11 cellular contexts compared by ENCODE assay signal in genomic region chr3:160686955-160687535, GRCh38. TPM values are rescaled to one million over a fixed set of nuclear protein-coding genes. Genes with fewer than 3 reads are reported as not detected.
DNase-seq lines count a peak whose midpoint lies in the region; ATAC-seq and TF ChIP-seq lines count a peak whose summit lies in the region.
"Had no signal": no experiment of that assay in that cellular context is flagged by ENCODE, and none has a peak within 500 bp of the region (broad histone marks: within the 10 kb centered on the region; RNA-seq: fewer than 3 reads in every experiment).

No MANE protein-coding gene starts in this region.

- dilution Hi-C loops in IMR-90 (cut with HindIII; ENCODE audit: low sequenced_read_pairs, unreplicated experiment): no loop called here

- H3K56ac ChIP-seq in IMR-90 (ENCODE audit: extremely low read depth, insufficient read depth, low read length): no peak overlapping the region

- H3K18ac ChIP-seq in IMR-90 (ENCODE audit: low read depth, low read length): no peak overlapping the region

- H3K14ac ChIP-seq in IMR-90 (replicated peaks; ENCODE audit: low read depth, low read length): no peak overlapping the region

- no peak overlapping the region for H4K91ac ChIP-seq in IMR-90 (ENCODE audit: insufficient read depth, low read depth, low read length)

- no peak overlapping the region for H2AK5ac ChIP-seq in IMR-90 (ENCODE audit: low read depth, low read length)

- H3K27ac Mint-ChIP-seq in neural progenitor cell: no peak overlapping the region
- H3K27ac Mint-ChIP-seq: CD4-positive, CD25-positive, alpha-beta regulatory T cell had no signal

- CTCF ChIA-PET in IMR-90 (lab: Yijun Ruan, JAX): interaction anchor here (0.5 to 1.7 kb wide), 3 partner anchors 11 to 741 kb away, joined by 4 to 7 read pairs (median 6); no protein-coding TSS in a partner anchor

- no peak overlapping the region for H2BK120ac ChIP-seq in IMR-90 (ENCODE audit: low read depth, low read length)

- no peak overlapping the region for H4K5ac ChIP-seq in IMR-90 (ENCODE audit: low read depth, low read length)

- no peak overlapping the region for H3K4ac ChIP-seq in IMR-90 (ENCODE audit: low read depth, low read length)

- no peaks in the 10 kb centered on the region for H3K4me1 ChIP-seq in IMR-90 (ENCODE audit: control insufficient read depth, insufficient read depth, low read length)
- no peaks in the 10 kb centered on the region for H3K4me1 ChIP-seq in adipocyte (ENCODE audit: control insufficient read depth, insufficient read depth, low read length)
- H3K4me1 ChIP-seq in neural progenitor cell: no peaks in the 10 kb centered on the region

- in situ Hi-C loops in IMR-90 (cut with MboI; ENCODE audit: low sequenced_read_pairs): no loop called here

- no peaks in the 10 kb centered on the region for H3K36me3 Mint-ChIP-seq in neural progenitor cell
- H3K36me3 Mint-ChIP-seq: CD4-positive, CD25-positive, alpha-beta regulatory T cell had no signal

- H3K27me3 Mint-ChIP-seq in neural progenitor cell (ENCODE audit: insufficient read depth, low read depth): no peaks in the 10 kb centered on the region
- H3K27me3 Mint-ChIP-seq: CD4-positive, CD25-positive, alpha-beta regulatory T cell had no signal

- no peak for TF ChIP-seq POLR2A in IMR-90 (IDR thresholded peaks at IDR 0.05; ENCODE audit: low read depth, low read length)

- H3K4me3 ChIP-seq in IMR-90 (ENCODE audit: insufficient read depth, low read depth, low read length) (no peak overlapping the region), adipocyte (ENCODE audit: low read length) (no peak overlapping the region), neural progenitor cell (no peak overlapping the region)

- H4K20me1 ChIP-seq in IMR-90 (ENCODE audit: insufficient read depth, low read length) (no peaks in the 10 kb centered on the region), neural progenitor cell (ENCODE audit: low read depth) (no peaks in the 10 kb centered on the region)

- peaks cover 10% of the 10 kb centered on the region for H3K4me1 Mint-ChIP-seq in neural progenitor cell
- H3K4me1 Mint-ChIP-seq: CD4-positive, CD25-positive, alpha-beta regulatory T cell had no signal

- H3K27ac ChIP-seq in IMR-90 (ENCODE audit: insufficient read depth, low read length) (no peak overlapping the region), neural progenitor cell (no peak overlapping the region)

- H3K27me3 ChIP-seq in IMR-90 (ENCODE audit: control insufficient read depth, insufficient read depth, low read length) (no peaks in the 10 kb centered on the region), adipocyte (replicated peaks; ENCODE audit: control insufficient read depth, insufficient read depth, low read length) (no peaks in the 10 kb centered on the region), neural progenitor cell (no peaks in the 10 kb centered on the region)

- H2AFZ ChIP-seq in IMR-90 (replicated peaks; ENCODE audit: low read length, poor library complexity) (no peak overlapping the region), neural progenitor cell (replicated peaks) (no peak overlapping the region)

- no peaks in the 10 kb centered on the region for H3K79me1 ChIP-seq in IMR-90 (ENCODE audit: low read depth in 1 of 2, low read length in 2 of 2)

- TF ChIP-seq CTCF in IMR-90 (conservative IDR thresholded peaks at IDR 0.05; ENCODE audit: low read depth, low read length): peak; percentile 45
- peak; percentile 51 for TF ChIP-seq CTCF in neural progenitor cell (IDR thresholded peaks at IDR 0.05)

- H2BK15ac ChIP-seq in IMR-90 (ENCODE audit: low read depth, low read length): no peak overlapping the region

- intact Hi-C loops in IMR-90 (cut with micrococcal nuclease): loop anchor here (1.0 to 5.0 kb wide), 2 partner anchors 255 to 735 kb away; no protein-coding TSS in a partner anchor

- BruUV-seq in IMR-90 (replicated peaks; lab: Mats Ljungman, UMichigan): no TSS peak

- POLR2A ChIA-PET in IMR-90 (lab: Charles Lee; ENCODE audit: unreplicated experiment): interaction anchor here (0.6 kb wide), 1 partner anchor 256 kb away, joined by 3 read pairs; no protein-coding TSS in a partner anchor

- H3K9me3 Mint-ChIP-seq in neural progenitor cell: peaks cover 2% of the 10 kb centered on the region

- H3K79me2 ChIP-seq in neural progenitor cell (ENCODE audit: low read depth): no peaks in the 10 kb centered on the region

- H4K8ac ChIP-seq in IMR-90 (ENCODE audit: low read depth in 2 of 2, low read length in 2 of 2): no peak overlapping the region

- H2BK5ac ChIP-seq in IMR-90 (ENCODE audit: low read depth, low read length, poor library complexity, severe bottlenecking): no peak overlapping the region

- no peaks in the 10 kb centered on the region for H3K9me1 ChIP-seq in IMR-90 (ENCODE audit: insufficient read depth, low read length)

- WGBS in IMR-90 (ENCODE audit: extremely low coverage in 2 of 2, insufficient read length in 1 of 2), 2 experiments: no CpG with 5 or more reads among the region's 6 CpGs

- H3K4me3 Mint-ChIP-seq in neural progenitor cell: no peak overlapping the region
- H3K4me3 Mint-ChIP-seq: CD4-positive, CD25-positive, alpha-beta regulatory T cell had no signal

- H3K4me2 ChIP-seq in IMR-90 (ENCODE audit: low read depth, low read length): no peak overlapping the region
- H3K4me2 ChIP-seq in neural progenitor cell: no peak overlapping the region

- H3F3A ChIP-seq in neural progenitor cell (ENCODE audit: low read depth): no peaks in the 10 kb centered on the region

- H3K23ac ChIP-seq in IMR-90 (ENCODE audit: low read depth, low read length): no peak overlapping the region

- H3K9ac ChIP-seq in IMR-90 (ENCODE audit: low read depth, low read length) (no peak overlapping the region), adipocyte (ENCODE audit: low read length) (no peak overlapping the region), neural progenitor cell (no peak overlapping the region)

- no peak overlapping the region for H2AK9ac ChIP-seq in IMR-90 (replicated peaks; ENCODE audit: low read depth, low read length, poor library complexity)

- peak; percentile 62 for ATAC-seq in IMR-90 (ENCODE audit: low read depth)
- no peak for ATAC-seq in HG02610 (IDR thresholded peaks at IDR 0.05; ENCODE audit: unreplicated experiment)

- DNase-seq in NCI-H2029 treated with DMSO at 0.1 percent for 48 hours (lab: John Stamatoyannopoulos, UW) (peak; percentile 9), NCI-H2029 (lab: John Stamatoyannopoulos, UW) (no peak), IMR-90 (peak; percentile 24), adipocyte (ENCODE audit: low read depth) (peak; percentile 44), neural progenitor cell (ENCODE audit: low spot score) (no peak), NCI-H1092 treated with DMSO at 0.1 percent for 48 hours (lab: John Stamatoyannopoulos, UW) (no peak)
- DNase-seq in activated effector memory CD4-positive, alpha-beta T cell treated with anti-CD3 and anti-CD28 coated beads, Interleukin-2, amount 50 U/mL, for 16 hours: no peak

- H3K36me3 ChIP-seq in IMR-90 (ENCODE audit: control insufficient read depth, insufficient read depth, low read length) (no peaks in the 10 kb centered on the region), adipocyte (ENCODE audit: control insufficient read depth, insufficient read depth, low read length, severe bottlenecking) (no peaks in the 10 kb centered on the region), neural progenitor cell (no peaks in the 10 kb centered on the region)

- H2BK20ac ChIP-seq in IMR-90 (ENCODE audit: low read depth, low read length): no peak overlapping the region

- TF ChIP-seq RAD21 in IMR-90 (IDR thresholded peaks at IDR 0.05; ENCODE audit: low read length): peak; percentile 40

- H3K9me3 ChIP-seq in IMR-90 (ENCODE audit: control insufficient read depth, insufficient read depth, low read length) (no peaks in the 10 kb centered on the region), adipocyte (ENCODE audit: control insufficient read depth, low read length) (no peaks in the 10 kb centered on the region), neural progenitor cell (ENCODE audit: low read depth) (no peaks in the 10 kb centered on the region)

TF ChIP-seq in IMR-90, 13 proteins besides CTCF, POLR2A, EP300 and RAD21:
- no peak for TF ChIP-seq MAZ (IDR thresholded peaks at IDR 0.05; ENCODE audit: borderline replicate concordance, low read depth, low read length)
- TF ChIP-seq FOS (IDR thresholded peaks at IDR 0.05; ENCODE audit: low read depth, low read length): no peak
- TF ChIP-seq ELK1 (IDR thresholded peaks at IDR 0.05; ENCODE audit: borderline replicate concordance, low read depth, low read length): no peak
- TF ChIP-seq SMC3 (IDR thresholded peaks at IDR 0.05; ENCODE audit: low read depth, low read length): peak; percentile 35; the same call in 1 of the 2 replicates
TF ChIP-seq in IMR-90: peak in this region for 1.

RNA-seq across cellular contexts. Expression of gene ARL14, which starts 10.1 kb away (rescaled TPM):
- total RNA-seq in IMR-90 (2012; rRNA removed): under 0.01 and 0.18 TPM in 2 replicates
- 0.15 TPM in 1 of 2 replicates, not detected in the other for polyA plus RNA-seq in IMR-90 (2012; rRNA removed)
- not detected in 2 replicates for polyA plus RNA-seq in IMR-90 (2012; cell fraction: cytosol; rRNA removed)
- polyA plus RNA-seq in IMR-90 (2012; cell fraction: nucleus; rRNA removed; ENCODE audit: low replicate concordance): not detected in 2 replicates
- not detected in 2 replicates for total RNA-seq in neural progenitor cell (ENCODE audit: low replicate concordance)
- total RNA-seq: CD4-positive, CD25-positive, alpha-beta regulatory T cell; epithelial cell of proximal tubule; NCI-H460 had no signal
- polyA plus RNA-seq: CD4-positive, CD25-positive, alpha-beta regulatory T cell had no signal

Comparison
In these comparisons a context has a peak if more than half of its experiments do, and no peak if none do; other contexts are left out.
1. DNase-seq: peak in NCI-H2029 treated with DMSO at 0.1 percent for 48 hours (single experiment), IMR-90 (single experiment) and adipocyte (single experiment); none in NCI-H2029 (single experiment), neural progenitor cell (single experiment), activated effector memory CD4-positive, alpha-beta T cell treated with anti-CD3 and anti-CD28 coated beads, Interleukin-2, amount 50 U/mL, for 16 hours (single experiment) and NCI-H1092 treated with DMSO at 0.1 percent for 48 hours (single experiment).